ENCODE assay signal across 8 cellular contexts in the genomic region with DNA sequence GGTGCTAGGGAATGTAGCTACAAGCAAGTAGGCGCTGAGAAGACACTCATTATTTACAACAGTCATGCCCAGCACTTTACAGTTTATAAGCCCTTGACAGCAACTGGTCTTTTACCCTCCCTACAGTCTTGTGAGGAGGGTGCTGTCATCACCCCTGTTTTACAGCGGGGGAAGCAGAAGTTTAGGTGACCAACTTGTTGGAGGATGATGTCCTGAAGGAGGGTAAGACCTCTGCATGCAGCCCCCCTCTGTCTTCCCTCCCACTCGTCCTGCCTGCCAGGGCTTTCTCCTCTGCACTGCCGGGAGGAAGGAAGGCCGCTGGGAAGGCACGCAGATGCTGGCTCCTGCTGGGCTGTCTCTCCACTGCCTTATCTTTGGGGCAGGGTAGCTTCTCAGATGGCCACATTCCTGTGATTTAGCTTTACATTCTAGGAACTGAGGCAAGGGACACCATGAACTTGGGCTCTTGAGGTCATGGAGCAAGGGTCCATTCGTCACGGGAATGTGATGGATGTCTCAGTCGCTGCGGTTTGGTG. TPM values are rescaled to one million over a fixed set of nuclear protein-coding genes. Genes with fewer than 3 reads are reported as not detected.
DNase-seq lines count a peak whose midpoint lies in the region; ATAC-seq and TF ChIP-seq lines count a peak whose summit lies in the region.

No MANE protein-coding gene starts in this region.

- peak overlapping the region; percentile 73 to 90 (median 82) for H3K4me3 Mint-ChIP-seq in brain
- peak overlapping the region; percentile 56 to 78 (median 73) for H3K4me3 Mint-ChIP-seq in immature natural killer cell

- H3K79me2 ChIP-seq in smooth muscle cell (ENCODE audit: low read depth) = peaks cover 58% of the 10 kb centered on the region

- H3K4me3 ChIP-seq in HFF-Myc (replicated peaks; ENCODE audit: low read depth, low read length) (peak overlapping the region; percentile 56), smooth muscle cell (peak overlapping the region; percentile 66)

- H3K4me1 Mint-ChIP-seq in brain (peaks cover 24% of the 10 kb centered on the region), immature natural killer cell (peaks cover 18 to 35% of the 10 kb centered on the region in 2 donors)

- H4K20me1 ChIP-seq in smooth muscle cell (ENCODE audit: low read depth) = no peaks in the 10 kb centered on the region

- peak overlapping the region; percentile 84 for H2AFZ ChIP-seq in smooth muscle cell (ENCODE audit: low read depth)

- no peak for DNase-seq in HFF-Myc (ENCODE audit: extremely low read depth, low read depth)
- no peak for DNase-seq in immature natural killer cell
- DNase-seq in smooth muscle cell (lab: John Stamatoyannopoulos, UW; ENCODE audit: unreplicated experiment) = no peak
- no peak for DNase-seq in DMS114 treated with DMSO at 0.1 percent for 48 hours (lab: John Stamatoyannopoulos, UW; ENCODE audit: unreplicated experiment)
- DNase-seq in NCI-H1105 (lab: John Stamatoyannopoulos, UW) = no peak
- DNase-seq in HUDEP-2 (lab: John Stamatoyannopoulos, UW; ENCODE audit: unreplicated experiment in 76 of 76) = no peak

- peak overlapping the region; percentile 68 for H3K27ac ChIP-seq in smooth muscle cell (ENCODE audit: low read depth)

- no peaks in the 10 kb centered on the region for H3K36me3 ChIP-seq in smooth muscle cell (ENCODE audit: low read depth)

- peaks cover 17% of the 10 kb centered on the region for H3F3A ChIP-seq in smooth muscle cell (ENCODE audit: low read depth)

- no peak for TF ChIP-seq CTCF in HFF-Myc (IDR thresholded peaks at IDR 0.05; ENCODE audit: low read depth, low read length, missing control alignments)
- no peak for TF ChIP-seq CTCF in brain (conservative IDR thresholded peaks at IDR 0.05)
- TF ChIP-seq CTCF in smooth muscle cell (IDR thresholded peaks at IDR 0.05; ENCODE audit: borderline replicate concordance, insufficient read depth, poor library complexity, severe bottlenecking) = no peak

- H3K27ac Mint-ChIP-seq in brain (peak overlapping the region in 3 of 5 experiments; percentile 72 to 81 (median 81)), immature natural killer cell (no peak overlapping the region)

- H3K9ac ChIP-seq in smooth muscle cell (ENCODE audit: low read depth) = peak overlapping the region; percentile 83

- H3K27me3 ChIP-seq in smooth muscle cell (ENCODE audit: low read depth) = no peaks in the 10 kb centered on the region

- 59% methylated on average over 10 of the region's 10 CpGs for WGBS in smooth muscle cell (ENCODE audit: low lambda C conversion rate)

- H3K27me3 Mint-ChIP-seq in brain = peaks cover 75% of the 10 kb centered on the region
- peaks cover 15 to 39% (median 22%) of the 10 kb centered on the region in 3 donors for H3K27me3 Mint-ChIP-seq in immature natural killer cell (ENCODE audit: low read depth in 3 of 3)

- H3K9me3 Mint-ChIP-seq in brain (peaks cover 18 to 40% (median 39%) of the 10 kb centered on the region in 5 experiments), immature natural killer cell (peaks cover 19 to 41% (median 35%) of the 10 kb centered on the region in 6 donors)

- H3K36me3 Mint-ChIP-seq in brain (peaks cover 10% of the 10 kb centered on the region), immature natural killer cell (peaks cover 3 to 20% (median 8%) of the 10 kb centered on the region in 3 donors)

- peaks cover 8% of the 10 kb centered on the region for H3K4me1 ChIP-seq in smooth muscle cell (ENCODE audit: low read depth)

- H3K4me2 ChIP-seq in smooth muscle cell = peak overlapping the region; percentile 92

- ATAC-seq in GM21528 (IDR thresholded peaks at IDR 0.05; ENCODE audit: low FRiP score, unreplicated experiment) = no peak

- peaks cover 5% of the 10 kb centered on the region for H3K9me3 ChIP-seq in smooth muscle cell (replicated peaks; ENCODE audit: low read depth)

RNA-seq across cellular contexts. Expression of a gene that starts 1.0 kb away (rescaled TPM):
- 1.7 TPM for polyA plus RNA-seq in brain (ENCODE audit: insufficient read depth, low read depth, low replicate concordance)
- 1 to 10 TPM in 1 of 3 donors, under 1 TPM in 1, not detected in 1; 0.96 to 4.0 TPM for polyA plus RNA-seq in immature natural killer cell
- total RNA-seq in smooth muscle cell = 32.4 and 36.6 TPM in 2 replicates
- 20.0 and 26.8 TPM in 2 replicates for polyA plus RNA-seq in smooth muscle cell

RNA-seq across cellular contexts. Expression of a gene that starts 43.3 kb away (rescaled TPM):
- 0.14 TPM for polyA plus RNA-seq in brain (ENCODE audit: insufficient read depth, low read depth, low replicate concordance)
- polyA plus RNA-seq in immature natural killer cell = not detected
- 0.13 and 0.40 TPM in 2 replicates for total RNA-seq in smooth muscle cell
- polyA plus RNA-seq in smooth muscle cell = 0.10 and 1.2 TPM in 2 replicates

Comparison
In these comparisons a context has a peak if more than half of its experiments do, and no peak if none do; other contexts are left out.
1. H3K27ac Mint-ChIP-seq: peak in brain (3 of 5); none in immature natural killer cell (0 of 6).